Comparison of ENCODE assay signal across 8 cellular contexts in the genomic region with DNA sequence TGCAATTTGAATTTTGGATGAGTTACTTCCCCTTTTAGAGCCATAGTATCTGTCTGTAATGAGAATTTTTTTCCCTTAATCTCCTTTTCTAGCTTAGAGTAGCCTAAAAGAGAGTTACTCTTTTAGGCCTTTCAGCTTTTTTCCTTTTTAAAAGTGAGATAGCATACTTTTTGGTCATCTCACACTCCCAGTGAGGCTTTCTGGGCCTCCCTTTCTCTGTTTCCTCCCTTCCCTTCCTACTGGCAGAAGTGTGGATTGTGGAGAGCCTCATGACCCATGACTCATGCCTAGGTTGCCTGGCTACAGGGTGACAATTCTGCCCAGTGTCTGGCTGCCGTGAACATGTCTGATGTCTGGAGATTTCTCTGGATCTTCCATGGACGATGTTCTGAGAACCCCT. TPM values are rescaled to one million over a fixed set of nuclear protein-coding genes. Genes with fewer than 3 reads are reported as not detected.
DNase-seq lines count a peak whose midpoint lies in the region; ATAC-seq, FAIRE-seq and TF ChIP-seq lines count a peak whose summit lies in the region.
"Had no signal": no experiment of that assay in that cellular context is flagged by ENCODE, and none has a peak within 500 bp of the region (broad histone marks: within the 10 kb centered on the region; RNA-seq: fewer than 3 reads in every experiment).

No MANE protein-coding gene starts in this region.

- H3K4me3 ChIP-seq in kidney epithelial cell (ENCODE audit: low read depth, low read length): no peak overlapping the region
- no peak overlapping the region for H3K4me3 ChIP-seq in tibial nerve

- H3K4me1 ChIP-seq in tibial nerve: peaks cover 0 to 13% (median 0%) of the 10 kb centered on the region in 4 donors

- TF ChIP-seq EP300 in tibial nerve (IDR thresholded peaks at IDR 0.05): peak in 1 of 2 donors; percentile 53

- no peaks in the 10 kb centered on the region for H3K9me3 ChIP-seq in tibial nerve

- H3K36me3 ChIP-seq in kidney epithelial cell (ENCODE audit: control insufficient read depth, insufficient read depth, low read length): no peaks in the 10 kb centered on the region
- no peaks in the 10 kb centered on the region for H3K36me3 ChIP-seq in tibial nerve

- TF ChIP-seq POLR2A in tibial nerve (IDR thresholded peaks at IDR 0.05): no peak

- ATAC-seq in GM19324 (IDR thresholded peaks at IDR 0.05; ENCODE audit: low FRiP score, unreplicated experiment) (no peak), HG02623 (IDR thresholded peaks at IDR 0.05; ENCODE audit: unreplicated experiment) (no peak)

- H3K27me3 ChIP-seq in kidney epithelial cell (ENCODE audit: control insufficient read depth, insufficient read depth, low read length): no peaks in the 10 kb centered on the region
- H3K27me3 ChIP-seq in tibial nerve: no peaks in the 10 kb centered on the region

- WGBS in tibial nerve, 2 donors: 12 to 32% methylated on average over 2 of the region's 2 CpGs

- TF ChIP-seq CTCF in kidney epithelial cell (IDR thresholded peaks at IDR 0.05; ENCODE audit: insufficient read depth, low read length, poor library complexity, severe bottlenecking) (no peak), tibial nerve (IDR thresholded peaks at IDR 0.05) (no peak)

- H3K27ac ChIP-seq in tibial nerve: peak overlapping the region in 2 of 4 donors; percentile 79 to 81

- FAIRE-seq in HTR-8/SVneo (lab: Jason Lieb, UNC): peak; percentile 92
- FAIRE-seq: TTC549 had no signal

- DNase-seq in HTR-8/SVneo (ENCODE audit: insufficient read length, low spot score) (peak; percentile 67), astrocyte of the hippocampus (ENCODE audit: low read depth, low spot score) (peak; percentile 83), kidney epithelial cell (ENCODE audit: low read depth) (peak; percentile 70), tibial nerve (ENCODE audit: low spot score in 2 of 2) (peak; percentile 21 to 68), NCI-H2227 (lab: John Stamatoyannopoulos, UW; ENCODE audit: unreplicated experiment) (no peak)

RNA-seq across cellular contexts. Expression of a gene that starts 15.2 kb away (rescaled TPM):
- total RNA-seq in kidney epithelial cell (24.2 and 25.9 TPM in 2 replicates), tibial nerve (not detected)

RNA-seq across cellular contexts. Expression of a gene that starts 37.2 kb away (rescaled TPM):
- total RNA-seq in kidney epithelial cell (not detected in 2 replicates), tibial nerve (not detected)

RNA-seq across cellular contexts. Expression of a gene that starts 44.5 kb away (rescaled TPM):
- total RNA-seq in kidney epithelial cell: not detected in 2 replicates
- not detected for total RNA-seq in tibial nerve

RNA-seq across cellular contexts. Expression of a gene that starts 55.2 kb away (rescaled TPM):
- total RNA-seq in kidney epithelial cell (not detected in 2 replicates), tibial nerve (not detected)

Comparison
In these comparisons a context has a peak if more than half of its experiments do, and no peak if none do; other contexts are left out.
1. RNA of a gene that starts 15.2 kb away (total RNA-seq): 24.2 to 25.9 TPM in kidney epithelial cell; not detected in tibial nerve; every median in the first group is over 10 times any median in the second.